Comparison of ENCODE assay signal across 36 cellular contexts in genomic region chr14:36979863-36980262, GRCh38.
"Had no signal": no experiment of that assay in that cellular context is flagged by ENCODE, and none has a peak within 500 bp of the region (broad histone marks: within the 10 kb centered on the region; RNA-seq: fewer than 3 reads in every experiment).

No MANE protein-coding gene starts in this region.

- H3K27me3 ChIP-seq: adrenal gland, body of pancreas, cardiac muscle cell, esophagus muscularis mucosa, foreskin keratinocyte, gastrocnemius medialis, heart left ventricle had no signal

- H3K4me3 Mint-ChIP-seq: activated CD4-positive, alpha-beta memory T cell treated with anti-CD3 and anti-CD28 coated beads for 36 hours; activated CD4-positive, alpha-beta T cell treated with anti-CD3 and anti-CD28 coated beads for 36 hours; activated CD4-positive, alpha-beta T cell treated with anti-CD3 and anti-CD28 coated beads, Interleukin-2, amount 10 ng/mL, durations not matched to agents 24 days and 14 days; activated CD8-positive, alpha-beta memory T cell treated with anti-CD3 and anti-CD28 coated beads, Interleukin-2, amount 10 ng/mL, durations not matched to agents 7 days and 5 days; activated CD8-positive, alpha-beta T cell treated with anti-CD3 and anti-CD28 coated beads, Interleukin-2, amount 10 ng/mL, durations not matched to agents 7 days and 5 days; activated naive CD4-positive, alpha-beta T cell treated with anti-CD3 and anti-CD28 coated beads for 36 hours; activated naive CD4-positive, alpha-beta T cell treated with anti-CD3 and anti-CD28 coated beads, Interleukin-2, amount 50 U/mL, for 24 hours; activated naive CD8-positive, alpha-beta T cell treated with anti-CD3 and anti-CD28 coated beads for 36 hours; activated naive CD8-positive, alpha-beta T cell treated with anti-CD3 and anti-CD28 coated beads, Interleukin-2, amount 50 U/mL, for 24 hours; activated T-helper 1 cell treated with anti-CD3 and anti-CD28 coated beads, Interleukin-12 subunit alpha, Interleukin-12 subunit beta, Interleukin-2, Interleukin-4 antibody, amounts not matched to agents 30 ng/mL and 10 ng/mL and 1 ng/mL, durations not matched to agents 14 hours and 24 hours and 36 hours; central memory CD8-positive, alpha-beta T cell; dendritic cell treated with granulocyte-macrophage colony-stimulating factor and Interleukin-4, amounts not matched to agents 40 ng/mL and 50 ng/mL, for 4 days; endodermal cell; T-helper 17 cell had no signal

- H3K9me3 Mint-ChIP-seq: dendritic cell treated with granulocyte-macrophage colony-stimulating factor and Interleukin-4, amounts not matched to agents 40 ng/mL and 50 ng/mL, for 4 days; endodermal cell had no signal

- H3K27me3 Mint-ChIP-seq: activated CD4-positive, alpha-beta memory T cell treated with anti-CD3 and anti-CD28 coated beads for 36 hours; activated CD4-positive, alpha-beta T cell treated with anti-CD3 and anti-CD28 coated beads for 36 hours; activated CD4-positive, alpha-beta T cell treated with anti-CD3 and anti-CD28 coated beads, Interleukin-2, amount 10 ng/mL, durations not matched to agents 24 days and 14 days; activated CD8-positive, alpha-beta memory T cell treated with anti-CD3 and anti-CD28 coated beads, Interleukin-2, amount 10 ng/mL, durations not matched to agents 7 days and 5 days; activated naive CD4-positive, alpha-beta T cell treated with anti-CD3 and anti-CD28 coated beads, Interleukin-2, amount 50 U/mL, for 24 hours; activated naive CD8-positive, alpha-beta T cell treated with anti-CD3 and anti-CD28 coated beads for 36 hours; activated naive CD8-positive, alpha-beta T cell treated with anti-CD3 and anti-CD28 coated beads, Interleukin-2, amount 50 U/mL, for 24 hours; central memory CD8-positive, alpha-beta T cell; dendritic cell treated with granulocyte-macrophage colony-stimulating factor and Interleukin-4, amounts not matched to agents 40 ng/mL and 50 ng/mL, for 4 days; T-helper 17 cell had no signal

- H3K4me1 ChIP-seq: adrenal gland, gastrocnemius medialis, heart left ventricle had no signal

- H3K36me3 Mint-ChIP-seq: activated CD4-positive, alpha-beta memory T cell treated with anti-CD3 and anti-CD28 coated beads for 36 hours; activated CD8-positive, alpha-beta memory T cell treated with anti-CD3 and anti-CD28 coated beads, Interleukin-2, amount 10 ng/mL, durations not matched to agents 7 days and 5 days; activated naive CD4-positive, alpha-beta T cell treated with anti-CD3 and anti-CD28 coated beads, Interleukin-2, amount 50 U/mL, for 24 hours; activated naive CD8-positive, alpha-beta T cell treated with anti-CD3 and anti-CD28 coated beads for 36 hours had no signal

- H3K4me1 Mint-ChIP-seq: activated CD4-positive, alpha-beta T cell treated with anti-CD3 and anti-CD28 coated beads for 36 hours; activated CD4-positive, alpha-beta T cell treated with anti-CD3 and anti-CD28 coated beads, Interleukin-2, amount 10 ng/mL, durations not matched to agents 24 days and 14 days; activated CD8-positive, alpha-beta memory T cell treated with anti-CD3 and anti-CD28 coated beads, Interleukin-2, amount 10 ng/mL, durations not matched to agents 7 days and 5 days; activated naive CD4-positive, alpha-beta T cell treated with anti-CD3 and anti-CD28 coated beads, Interleukin-2, amount 50 U/mL, for 24 hours; activated naive CD8-positive, alpha-beta T cell treated with anti-CD3 and anti-CD28 coated beads for 36 hours; activated naive CD8-positive, alpha-beta T cell treated with anti-CD3 and anti-CD28 coated beads, Interleukin-2, amount 50 U/mL, for 24 hours; central memory CD8-positive, alpha-beta T cell; T-helper 17 cell had no signal

- ATAC-seq: activated CD4-positive, alpha-beta T cell treated with anti-CD3 and anti-CD28 coated beads for 36 hours; activated CD8-positive, alpha-beta memory T cell treated with anti-CD3 and anti-CD28 coated beads, Interleukin-2, amount 10 ng/mL, durations not matched to agents 7 days and 5 days; activated CD8-positive, alpha-beta T cell treated with anti-CD3 and anti-CD28 coated beads, Interleukin-2, amount 10 ng/mL, durations not matched to agents 7 days and 5 days; activated naive CD8-positive, alpha-beta T cell treated with anti-CD3 and anti-CD28 coated beads, Interleukin-2, amount 50 U/mL, for 24 hours; body of pancreas; foreskin keratinocyte; gastrocnemius medialis; heart left ventricle; T-helper 17 cell had no signal

- H3K27ac ChIP-seq: adrenal gland, cardiac muscle cell, coronary artery, dorsolateral prefrontal cortex, esophagus muscularis mucosa, gastrocnemius medialis, heart left ventricle had no signal

- H3K4me3 ChIP-seq: adrenal gland, body of pancreas, cardiac muscle cell, coronary artery, dorsolateral prefrontal cortex, esophagus muscularis mucosa, gastrocnemius medialis, heart left ventricle had no signal

- DNase-seq: activated CD4-positive, alpha-beta memory T cell treated with anti-CD3 and anti-CD28 coated beads for 36 hours; activated CD4-positive, alpha-beta T cell treated with anti-CD3 and anti-CD28 coated beads for 36 hours; activated CD4-positive, alpha-beta T cell treated with anti-CD3 and anti-CD28 coated beads, Interleukin-2, amount 10 ng/mL, durations not matched to agents 24 days and 14 days; activated CD4-positive, CD25-positive, alpha-beta regulatory T cell; activated CD4-positive, CD25-positive, alpha-beta regulatory T cell treated with anti-CD3 and anti-CD28 coated beads, Interleukin-2, amount 50 U/mL, for 72 hours; activated CD8-positive, alpha-beta memory T cell treated with anti-CD3 and anti-CD28 coated beads, Interleukin-2, amount 10 ng/mL, durations not matched to agents 7 days and 5 days; activated CD8-positive, alpha-beta memory T cell treated with anti-CD3 and anti-CD28 coated beads, Interleukin-2, amount 50 U/mL, for 4 hours; activated CD8-positive, alpha-beta T cell treated with anti-CD3 and anti-CD28 coated beads, Interleukin-2, amount 10 ng/mL, durations not matched to agents 7 days and 5 days; activated effector memory CD4-positive, alpha-beta T cell treated with anti-CD3 and anti-CD28 coated beads, Interleukin-2, amount 50 U/mL, for 16 hours; activated naive CD4-positive, alpha-beta T cell treated with anti-CD3 and anti-CD28 coated beads for 36 hours; activated naive CD8-positive, alpha-beta T cell treated with anti-CD3 and anti-CD28 coated beads for 36 hours; activated naive CD8-positive, alpha-beta T cell treated with anti-CD3 and anti-CD28 coated beads, Interleukin-2, amount 50 U/mL, for 24 hours; activated T-cell treated with anti-CD3 and anti-CD28 coated beads, Interleukin-2, amount 50 U/mL, for 1 hour; activated T-cell treated with anti-CD3 and anti-CD28 coated beads, Interleukin-2, amount 50 U/mL, for 48 hours; adrenal gland; amygdala; aorta; body of pancreas; dorsolateral prefrontal cortex; effector memory CD4-positive, alpha-beta T cell; endodermal cell; erythroblast; foreskin keratinocyte; gastrocnemius medialis; glutamatergic neuron; heart left ventricle; T-helper 1 cell; T-helper 17 cell had no signal

- H3K36me3 ChIP-seq: adrenal gland, cardiac muscle cell, esophagus muscularis mucosa, gastrocnemius medialis, heart left ventricle had no signal

- H3K27ac Mint-ChIP-seq: activated CD4-positive, alpha-beta memory T cell treated with anti-CD3 and anti-CD28 coated beads for 36 hours; activated CD4-positive, alpha-beta T cell treated with anti-CD3 and anti-CD28 coated beads for 36 hours; activated CD4-positive, alpha-beta T cell treated with anti-CD3 and anti-CD28 coated beads, Interleukin-2, amount 10 ng/mL, durations not matched to agents 24 days and 14 days; activated CD8-positive, alpha-beta memory T cell treated with anti-CD3 and anti-CD28 coated beads, Interleukin-2, amount 10 ng/mL, durations not matched to agents 7 days and 5 days; activated CD8-positive, alpha-beta T cell treated with anti-CD3 and anti-CD28 coated beads, Interleukin-2, amount 10 ng/mL, durations not matched to agents 7 days and 5 days; activated naive CD4-positive, alpha-beta T cell treated with anti-CD3 and anti-CD28 coated beads for 36 hours; activated naive CD4-positive, alpha-beta T cell treated with anti-CD3 and anti-CD28 coated beads, Interleukin-2, amount 50 U/mL, for 24 hours; activated naive CD8-positive, alpha-beta T cell treated with anti-CD3 and anti-CD28 coated beads for 36 hours; activated naive CD8-positive, alpha-beta T cell treated with anti-CD3 and anti-CD28 coated beads, Interleukin-2, amount 50 U/mL, for 24 hours; activated T-helper 1 cell treated with anti-CD3 and anti-CD28 coated beads, Interleukin-12 subunit alpha, Interleukin-12 subunit beta, Interleukin-2, Interleukin-4 antibody, amounts not matched to agents 30 ng/mL and 10 ng/mL and 1 ng/mL, durations not matched to agents 14 hours and 24 hours and 36 hours; activated T-helper 2 cell treated with anti-CD3 and anti-CD28 coated beads, Interferon-gamma antibody, Interleukin-2, Interleukin-4, amounts not matched to agents 10 μg/mL and 5 μg/mL and 100 μg/mL, durations not matched to agents 14 hours and 24 hours and 36 hours; dendritic cell treated with granulocyte-macrophage colony-stimulating factor and Interleukin-4, amounts not matched to agents 40 ng/mL and 50 ng/mL, for 4 days; endodermal cell; T-helper 17 cell had no signal

- H3K9me3 ChIP-seq: adrenal gland, body of pancreas, esophagus muscularis mucosa, gastrocnemius medialis, heart left ventricle had no signal
